ENCODE assay signal across 8 cellular contexts in genomic region chr9:99911600-99911999, GRCh38.
"Had no signal": no experiment of that assay in that cellular context is flagged by ENCODE, and none has a peak within 500 bp of the region (broad histone marks: within the 10 kb centered on the region; RNA-seq: fewer than 3 reads in every experiment).

No MANE protein-coding gene starts in this region.

- DNase-seq: GM23248, GOT3, H7, KG1 had no signal

- H3K27ac ChIP-seq: GM23248 had no signal

- H3K4me3 ChIP-seq: GM23248, HAP-1 had no signal

- FAIRE-seq: HTR-8/SVneo had no signal

- H3K36me3 ChIP-seq: HAP-1 had no signal

- ATAC-seq: HCT116 had no signal

- H2AFZ ChIP-seq: GM23248 had no signal

- H3K9me3 ChIP-seq: HAP-1 had no signal

- H3K4me3 Mint-ChIP-seq: IgD-negative memory B cell had no signal

- H3K27me3 Mint-ChIP-seq: IgD-negative memory B cell had no signal

- H3K9ac ChIP-seq: GM23248 had no signal

- H3K9me3 Mint-ChIP-seq: IgD-negative memory B cell had no signal
